In genomic region chr1:154179951-154180687, GRCh38 we compare ENCODE assay signal across 9 cellular contexts. TPM values are rescaled to one million over a fixed set of nuclear protein-coding genes. Genes with fewer than 3 reads are reported as not detected.
DNase-seq lines count a peak whose midpoint lies in the region; ATAC-seq and TF ChIP-seq lines count a peak whose summit lies in the region.
"Had no signal": no experiment of that assay in that cellular context is flagged by ENCODE, and none has a peak within 500 bp of the region (broad histone marks: within the 10 kb centered on the region; RNA-seq: fewer than 3 reads in every experiment).

No MANE protein-coding gene starts in this region.

- H3K4me1 Mint-ChIP-seq in brain, result peaks cover 67% of the 10 kb centered on the region
- H3K4me1 Mint-ChIP-seq in naive thymus-derived CD8-positive, alpha-beta T cell, result peaks cover 53 to 79% (median 73%) of the 10 kb centered on the region in 4 donors

- peak; percentile 53 for DNase-seq in GM06990 (ENCODE audit: extremely low read depth, insufficient read length)
- peak; percentile 34 for DNase-seq in MM.1S
- peak in 1 of 10 donors; percentile 3 for DNase-seq in naive thymus-derived CD8-positive, alpha-beta T cell
- no peak for DNase-seq in dedifferentiated amniotic fluid mesenchymal stem cell (ENCODE audit: extremely low spot score)
- DNase-seq in stimulated activated CD4-positive, alpha-beta T cell treated with anti-CD3 and anti-CD28 coated beads, Interleukin-2, amount 100 ng/mL, for 24 hours, result no peak
- DNase-seq in aorta, result no peak

- H3K36me3 Mint-ChIP-seq in brain, result peaks cover 45% of the 10 kb centered on the region
- H3K36me3 Mint-ChIP-seq in naive thymus-derived CD8-positive, alpha-beta T cell, result peaks cover 6 to 46% (median 8%) of the 10 kb centered on the region in 3 donors

- H3K9me3 ChIP-seq in MM.1S (replicated peaks; ENCODE audit: insufficient read depth, low read length) (no peaks in the 10 kb centered on the region), aorta (ENCODE audit: control insufficient read depth, low read length) (no peaks in the 10 kb centered on the region)
- H3K9me3 ChIP-seq: SJSA1 had no signal

- no peak overlapping the region for H2AFZ ChIP-seq in MM.1S (ENCODE audit: low read length)

- H3K79me2 ChIP-seq in MM.1S (ENCODE audit: low read length), result peaks cover 79% of the 10 kb centered on the region

- H3K27me3 ChIP-seq in GM06990 (replicated peaks; ENCODE audit: control insufficient read depth, insufficient read depth, low read length), result no peaks in the 10 kb centered on the region
- H3K27me3 ChIP-seq in MM.1S (replicated peaks; ENCODE audit: insufficient read depth, low read length), result no peaks in the 10 kb centered on the region
- H3K27me3 ChIP-seq in aorta (ENCODE audit: control insufficient read depth in 1 of 2, insufficient read depth in 2 of 2, low read length in 1 of 2), result no peaks in the 10 kb centered on the region
- H3K27me3 ChIP-seq: SJSA1 had no signal

- TF ChIP-seq CTCF in GM06990 (IDR thresholded peaks at IDR 0.05; ENCODE audit: insufficient read depth, low read length, poor library complexity, severe bottlenecking) (no peak), MM.1S (IDR thresholded peaks at IDR 0.05; ENCODE audit: low read length) (no peak), brain (conservative IDR thresholded peaks at IDR 0.05) (no peak)

- no peak overlapping the region for H3K9ac ChIP-seq in MM.1S (ENCODE audit: low read length)

- peaks cover 38% of the 10 kb centered on the region for H3F3A ChIP-seq in MM.1S (ENCODE audit: insufficient read depth, low read length)

- ATAC-seq in naive thymus-derived CD8-positive, alpha-beta T cell, result no peak
- no peak for ATAC-seq in GM19455 (IDR thresholded peaks at IDR 0.05; ENCODE audit: unreplicated experiment)
- no peak for ATAC-seq in aorta (ENCODE audit: low FRiP score)

- H3K4me3 ChIP-seq in GM06990 (replicated peaks; ENCODE audit: low read depth, low read length) (peak overlapping the region; percentile 50), MM.1S (ENCODE audit: low read length) (no peak overlapping the region), aorta (ENCODE audit: low read length in 2 of 2) (no peak overlapping the region)

- WGBS in aorta, 2 donors, result 76 to 84% methylated on average over 3 of the region's 3 CpGs

- H3K4me3 Mint-ChIP-seq in brain, result peak overlapping the region; percentile 68 to 83 (median 74)
- peak overlapping the region; percentile 70 to 100 (median 98) for H3K4me3 Mint-ChIP-seq in naive thymus-derived CD8-positive, alpha-beta T cell

- peaks cover 66% of the 10 kb centered on the region for H4K20me1 ChIP-seq in MM.1S (ENCODE audit: insufficient read depth, low read length)

- H3K27ac Mint-ChIP-seq in brain, result peak overlapping the region in 4 of 5 experiments; percentile 48 to 75 (median 69)
- peak overlapping the region; percentile 84 to 100 (median 98) for H3K27ac Mint-ChIP-seq in naive thymus-derived CD8-positive, alpha-beta T cell

- peak overlapping the region; percentile 22 for H3K4me2 ChIP-seq in MM.1S (ENCODE audit: low read depth, low read length)

- peaks cover 50% of the 10 kb centered on the region for H3K4me1 ChIP-seq in MM.1S (ENCODE audit: low read length)
- H3K4me1 ChIP-seq in aorta (ENCODE audit: control insufficient read depth in 1 of 2, insufficient read depth in 2 of 2, low read length in 2 of 2), result peaks cover 4 to 8% of the 10 kb centered on the region in 2 donors

- peaks cover 0 to 3% (median 0%) of the 10 kb centered on the region in 5 experiments for H3K9me3 Mint-ChIP-seq in brain
- H3K9me3 Mint-ChIP-seq in naive thymus-derived CD8-positive, alpha-beta T cell, result no peaks in the 10 kb centered on the region

- POLR2A ChIA-PET in naive thymus-derived CD8-positive, alpha-beta T cell (lab: Charles Lee), result interaction anchor here (0.5 to 6.6 kb wide), 4 partner anchors 22 to 365 kb away, joined by 3 to 73 read pairs (median 30); partner anchors contain the start of genes RPS27 and UBAP2L

- H3K9me2 ChIP-seq in MM.1S (replicated peaks; ENCODE audit: insufficient read depth, low read length), result no peaks in the 10 kb centered on the region

- intact Hi-C loops in aorta (cut with DNase I), result loop anchor here in 1 of 2 donors (5.0 kb wide), 1 partner anchor 42 kb away; the partner anchor contains the start of gene UBAP2L

- H3K36me3 ChIP-seq in GM06990 (ENCODE audit: control insufficient read depth, insufficient read depth, low read length) (peaks cover 5% of the 10 kb centered on the region; the same call in 1 of the 2 replicates), MM.1S (replicated peaks; ENCODE audit: insufficient read depth, low read length) (peaks cover 4% of the 10 kb centered on the region; the same call in 1 of the 2 replicates), aorta (ENCODE audit: control insufficient read depth in 1 of 2, insufficient read depth in 2 of 2, low read length in 1 of 2) (peaks cover 0 to 2% of the 10 kb centered on the region in 2 donors)

- H3K27ac ChIP-seq in MM.1S (ENCODE audit: low read length) (no peak overlapping the region; the same call in 1 of the 2 replicates), aorta (ENCODE audit: low read depth in 1 of 2, low read length in 2 of 2) (no peak overlapping the region)
- H3K27ac ChIP-seq: SJSA1 had no signal

- H3K27me3 Mint-ChIP-seq in brain, result peaks cover 15% of the 10 kb centered on the region
- no peaks in the 10 kb centered on the region for H3K27me3 Mint-ChIP-seq in naive thymus-derived CD8-positive, alpha-beta T cell

RNA-seq across cellular contexts. Expression of gene TPM3, which starts 11.8 kb away (rescaled TPM):
- polyA plus RNA-seq in brain (ENCODE audit: insufficient read depth, low read depth, low replicate concordance), result 434 TPM
- total RNA-seq in naive thymus-derived CD8-positive, alpha-beta T cell, result 100 to 1,000 TPM; 287 to 307 TPM
- 1,000 to 10,000 TPM in 1 of 3 donors, 100 to 1,000 TPM in 2; 791 to 1,022 (median 805) TPM for polyA plus RNA-seq in naive thymus-derived CD8-positive, alpha-beta T cell
- total RNA-seq in aorta, result 100 to 1,000 TPM; 182 to 186 TPM
- 100 to 1,000 TPM in 1 of 2 donors, 10 to 100 TPM in 1; 79.7 to 138 TPM for polyA plus RNA-seq in aorta

RNA-seq across cellular contexts. Expression of gene NUP210L, which starts 25.2 kb away (rescaled TPM):
- polyA plus RNA-seq in brain (ENCODE audit: insufficient read depth, low read depth, low replicate concordance), result 0.27 TPM
- under 1 TPM; 0.16 to 0.22 TPM for total RNA-seq in naive thymus-derived CD8-positive, alpha-beta T cell
- polyA plus RNA-seq in naive thymus-derived CD8-positive, alpha-beta T cell, result under 1 TPM in 1 of 3 donors, not detected in 2; 0.06 TPM
- under 1 TPM; 0.12 to 0.16 TPM for total RNA-seq in aorta
- under 1 TPM in 1 of 2 donors, not detected in 1; 0.15 TPM for polyA plus RNA-seq in aorta
- total RNA-seq: SJSA1 had no signal

RNA-seq across cellular contexts. Expression of gene CFAP141, which starts 26.0 kb away (rescaled TPM):
- polyA plus RNA-seq in brain (ENCODE audit: insufficient read depth, low read depth, low replicate concordance) (not detected), aorta (not detected)
- not detected for total RNA-seq in naive thymus-derived CD8-positive, alpha-beta T cell
- polyA plus RNA-seq in naive thymus-derived CD8-positive, alpha-beta T cell, result not detected
- total RNA-seq in aorta, result not detected
- total RNA-seq: SJSA1 had no signal

RNA-seq across cellular contexts. Expression of gene UBAP2L, which starts 40.6 kb away (rescaled TPM):
- 123 TPM for polyA plus RNA-seq in brain (ENCODE audit: insufficient read depth, low read depth, low replicate concordance)
- 100 to 1,000 TPM; 205 to 206 TPM for total RNA-seq in naive thymus-derived CD8-positive, alpha-beta T cell
- 10 to 100 TPM; 42.0 to 70.5 (median 54.8) TPM for polyA plus RNA-seq in naive thymus-derived CD8-positive, alpha-beta T cell
- 100 to 1,000 TPM; 110 to 146 TPM for total RNA-seq in aorta
- polyA plus RNA-seq in aorta, result 10 to 100 TPM; 31.9 to 63.1 TPM

Comparison
In these comparisons a context has a peak if more than half of its experiments do, and no peak if none do; other contexts are left out.
1. DNase-seq: peak in GM06990 (single experiment) and MM.1S (single experiment); none in dedifferentiated amniotic fluid mesenchymal stem cell (single experiment), stimulated activated CD4-positive, alpha-beta T cell treated with anti-CD3 and anti-CD28 coated beads, Interleukin-2, amount 100 ng/mL, for 24 hours (0 of 2) and aorta (0 of 2).